14 cellular contexts compared by ENCODE assay signal in the genomic region with DNA sequence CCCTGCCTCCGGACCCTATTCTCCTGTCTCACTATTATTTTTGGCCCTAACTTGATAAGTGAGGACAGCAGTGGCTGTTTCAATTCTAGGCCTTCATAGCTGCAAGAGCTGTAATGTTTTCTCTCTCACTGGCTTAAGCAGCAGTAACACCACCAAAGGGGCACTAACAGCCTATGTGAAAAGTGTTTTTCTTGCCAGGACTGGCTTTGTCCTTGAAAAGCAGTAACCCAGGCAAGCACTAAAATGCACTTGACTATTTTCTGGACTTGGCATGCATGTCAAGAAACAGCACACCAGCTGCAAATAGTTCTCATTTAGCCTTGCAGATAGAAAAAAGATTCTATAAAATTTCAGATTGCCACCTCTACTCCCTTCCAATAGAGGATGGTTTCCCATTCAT.
DNase-seq lines count a peak whose midpoint lies in the region; ATAC-seq lines count a peak whose summit lies in the region.
"Had no signal": no experiment of that assay in that cellular context is flagged by ENCODE, and none has a peak within 500 bp of the region (broad histone marks: within the 10 kb centered on the region; RNA-seq: fewer than 3 reads in every experiment).

No MANE protein-coding gene starts in this region.

- ATAC-seq in HG02852 (IDR thresholded peaks at IDR 0.05; ENCODE audit: unreplicated experiment), result no peak
- ATAC-seq: HCT116 had no signal

- DNase-seq in NCI-H1092 treated with DMSO at 0.1 percent for 48 hours (lab: John Stamatoyannopoulos, UW), result peak; percentile 23
- DNase-seq in NCI-H1092 (lab: John Stamatoyannopoulos, UW), result no peak
- DNase-seq in DMS79 treated with DMSO at 0.1 percent for 48 hours (lab: John Stamatoyannopoulos, UW), result peak; percentile 27
- DNase-seq in globus pallidus (ENCODE audit: low spot score), result peak; percentile 59
- DNase-seq in pons (ENCODE audit: low spot score), result peak; percentile 47
- no peak for DNase-seq in NCI-H1417 (lab: John Stamatoyannopoulos, UW)
- DNase-seq in NCI-H446 treated with DMSO at 0.1 percent for 48 hours (lab: John Stamatoyannopoulos, UW), result no peak
- DNase-seq: Calu3; CD4-positive, CD25-positive, alpha-beta regulatory T cell; DMS 273 treated with DMSO at 0.1 percent for 48 hours; EL; GM23248 had no signal

Comparison
In these comparisons a context has a peak if more than half of its experiments do, and no peak if none do; other contexts are left out.
1. DNase-seq: peak in NCI-H1092 treated with DMSO at 0.1 percent for 48 hours (single experiment), DMS79 treated with DMSO at 0.1 percent for 48 hours (single experiment), globus pallidus (single experiment) and pons (single experiment); none in NCI-H1092 (single experiment), NCI-H1417 (0 of 3) and NCI-H446 treated with DMSO at 0.1 percent for 48 hours (single experiment).